ENCODE assay signal across 8 cellular contexts in genomic region chr1:70205076-70205436, GRCh38.
DNase-seq lines count a peak whose midpoint lies in the region; ATAC-seq and TF ChIP-seq lines count a peak whose summit lies in the region.

No MANE protein-coding gene starts in this region.

- no peaks in the 10 kb centered on the region for H3K9me3 ChIP-seq in SK-N-MC (ENCODE audit: low read depth, low read length)

- H3K4me3 ChIP-seq in SK-N-MC: peak overlapping the region; percentile 91
- peak overlapping the region; percentile 90 to 93 for H3K4me3 ChIP-seq in foreskin fibroblast (ENCODE audit: low read depth in 1 of 2, low read length in 2 of 2)
- H3K4me3 ChIP-seq in skeletal muscle cell (ENCODE audit: low read depth, low read length): peak overlapping the region; percentile 97

- no peak for TF ChIP-seq CTCF in foreskin fibroblast (IDR thresholded peaks at IDR 0.05; ENCODE audit: low read depth, low read length)

- ATAC-seq in GM18519 (IDR thresholded peaks at IDR 0.05; ENCODE audit: low FRiP score, unreplicated experiment) (peak; percentile 12), HG02610 (IDR thresholded peaks at IDR 0.05; ENCODE audit: unreplicated experiment) (peak; percentile 29)

- H3K36me3 ChIP-seq in SK-N-MC (ENCODE audit: insufficient read depth, low read length): peaks cover 17% of the 10 kb centered on the region

- H3K27ac ChIP-seq in SK-N-MC: peak overlapping the region; percentile 65

- DNase-seq in SK-N-MC (ENCODE audit: low read depth, low spot score): no peak
- DNase-seq in foreskin fibroblast: peak in 1 of 2 donors; percentile 18
- no peak for DNase-seq in skeletal muscle cell (ENCODE audit: low read depth)
- DNase-seq in stimulated activated CD4-positive, alpha-beta T cell treated with anti-CD3 and anti-CD28 coated beads, Interleukin-15, amount 100 ng/mL, for 24 hours: no peak
- no peak for DNase-seq in SW480 (ENCODE audit: low spot score)
- DNase-seq in HuH-7.5 (ENCODE audit: low spot score): no peak

- peak overlapping the region; percentile 92 for H3K9ac ChIP-seq in SK-N-MC (ENCODE audit: insufficient read length)
